ENCODE assay signal across 1 cellular context in genomic region chr17:48241770-48242497, GRCh38.
TF ChIP-seq lines count a peak whose summit lies in the region.

No MANE protein-coding gene starts in this region.

TF ChIP-seq in GM23338, 12 proteins besides CTCF, POLR2A, EP300 and RAD21 (continued from another document):
- TF ChIP-seq, protein P1, sequence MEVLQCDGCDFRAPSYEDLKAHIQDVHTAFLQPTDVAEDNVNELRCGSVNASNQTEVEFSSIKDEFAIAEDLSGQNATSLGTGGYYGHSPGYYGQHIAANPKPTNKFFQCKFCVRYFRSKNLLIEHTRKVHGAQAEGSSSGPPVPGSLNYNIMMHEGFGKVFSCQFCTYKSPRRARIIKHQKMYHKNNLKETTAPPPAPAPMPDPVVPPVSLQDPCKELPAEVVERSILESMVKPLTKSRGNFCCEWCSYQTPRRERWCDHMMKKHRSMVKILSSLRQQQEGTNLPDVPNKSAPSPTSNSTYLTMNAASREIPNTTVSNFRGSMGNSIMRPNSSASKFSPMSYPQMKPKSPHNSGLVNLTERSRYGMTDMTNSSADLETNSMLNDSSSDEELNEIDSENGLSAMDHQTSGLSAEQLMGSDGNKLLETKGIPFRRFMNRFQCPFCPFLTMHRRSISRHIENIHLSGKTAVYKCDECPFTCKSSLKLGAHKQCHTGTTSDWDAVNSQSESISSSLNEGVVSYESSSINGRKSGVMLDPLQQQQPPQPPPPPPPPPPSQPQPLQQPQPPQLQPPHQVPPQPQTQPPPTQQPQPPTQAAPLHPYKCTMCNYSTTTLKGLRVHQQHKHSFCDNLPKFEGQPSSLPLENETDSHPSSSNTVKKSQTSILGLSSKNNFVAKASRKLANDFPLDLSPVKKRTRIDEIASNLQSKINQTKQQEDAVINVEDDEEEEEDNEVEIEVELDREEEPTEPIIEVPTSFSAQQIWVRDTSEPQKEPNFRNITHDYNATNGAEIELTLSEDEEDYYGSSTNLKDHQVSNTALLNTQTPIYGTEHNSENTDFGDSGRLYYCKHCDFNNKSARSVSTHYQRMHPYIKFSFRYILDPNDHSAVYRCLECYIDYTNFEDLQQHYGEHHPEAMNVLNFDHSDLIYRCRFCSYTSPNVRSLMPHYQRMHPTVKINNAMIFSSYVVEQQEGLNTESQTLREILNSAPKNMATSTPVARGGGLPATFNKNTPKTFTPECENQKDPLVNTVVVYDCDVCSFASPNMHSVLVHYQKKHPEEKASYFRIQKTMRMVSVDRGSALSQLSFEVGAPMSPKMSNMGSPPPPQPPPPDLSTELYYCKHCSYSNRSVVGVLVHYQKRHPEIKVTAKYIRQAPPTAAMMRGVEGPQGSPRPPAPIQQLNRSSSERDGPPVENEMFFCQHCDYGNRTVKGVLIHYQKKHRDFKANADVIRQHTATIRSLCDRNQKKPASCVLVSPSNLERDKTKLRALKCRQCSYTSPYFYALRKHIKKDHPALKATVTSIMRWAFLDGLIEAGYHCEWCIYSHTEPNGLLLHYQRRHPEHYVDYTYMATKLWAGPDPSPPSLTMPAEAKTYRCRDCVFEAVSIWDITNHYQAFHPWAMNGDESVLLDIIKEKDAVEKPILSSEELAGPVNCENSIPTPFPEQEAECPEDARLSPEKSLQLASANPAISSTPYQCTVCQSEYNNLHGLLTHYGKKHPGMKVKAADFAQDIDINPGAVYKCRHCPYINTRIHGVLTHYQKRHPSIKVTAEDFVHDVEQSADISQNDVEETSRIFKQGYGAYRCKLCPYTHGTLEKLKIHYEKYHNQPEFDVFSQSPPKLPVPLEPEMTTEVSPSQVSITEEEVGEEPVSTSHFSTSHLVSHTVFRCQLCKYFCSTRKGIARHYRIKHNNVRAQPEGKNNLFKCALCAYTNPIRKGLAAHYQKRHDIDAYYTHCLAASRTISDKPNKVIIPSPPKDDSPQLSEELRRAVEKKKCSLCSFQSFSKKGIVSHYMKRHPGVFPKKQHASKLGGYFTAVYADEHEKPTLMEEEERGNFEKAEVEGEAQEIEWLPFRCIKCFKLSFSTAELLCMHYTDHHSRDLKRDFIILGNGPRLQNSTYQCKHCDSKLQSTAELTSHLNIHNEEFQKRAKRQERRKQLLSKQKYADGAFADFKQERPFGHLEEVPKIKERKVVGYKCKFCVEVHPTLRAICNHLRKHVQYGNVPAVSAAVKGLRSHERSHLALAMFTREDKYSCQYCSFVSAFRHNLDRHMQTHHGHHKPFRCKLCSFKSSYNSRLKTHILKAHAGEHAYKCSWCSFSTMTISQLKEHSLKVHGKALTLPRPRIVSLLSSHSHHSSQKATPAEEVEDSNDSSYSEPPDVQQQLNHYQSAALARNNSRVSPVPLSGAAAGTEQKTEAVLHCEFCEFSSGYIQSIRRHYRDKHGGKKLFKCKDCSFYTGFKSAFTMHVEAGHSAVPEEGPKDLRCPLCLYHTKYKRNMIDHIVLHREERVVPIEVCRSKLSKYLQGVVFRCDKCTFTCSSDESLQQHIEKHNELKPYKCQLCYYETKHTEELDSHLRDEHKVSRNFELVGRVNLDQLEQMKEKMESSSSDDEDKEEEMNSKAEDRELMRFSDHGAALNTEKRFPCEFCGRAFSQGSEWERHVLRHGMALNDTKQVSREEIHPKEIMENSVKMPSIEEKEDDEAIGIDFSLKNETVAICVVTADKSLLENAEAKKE (CRISPR knock-in tag; IDR thresholded peaks at IDR 0.05): no peak
- TF ChIP-seq JUNB (IDR thresholded peaks at IDR 0.05; ENCODE audit: unreplicated experiment) (no peak), EZH2phosphoT487 (IDR thresholded peaks at IDR 0.05; ENCODE audit: unreplicated experiment) (no peak), POLR2AphosphoS5 (IDR thresholded peaks at IDR 0.05; ENCODE audit: low read depth) (no peak), ZNF114 (CRISPR knock-in tag; IDR thresholded peaks at IDR 0.05) (no peak), CREB1 (CRISPR knock-in tag; IDR thresholded peaks at IDR 0.05; ENCODE audit: low read depth) (no peak), STAT1 (IDR thresholded peaks at IDR 0.05; ENCODE audit: unreplicated experiment) (no peak), NANOG (IDR thresholded peaks at IDR 0.05; ENCODE audit: borderline replicate concordance) (no peak), EZH2 (IDR thresholded peaks at IDR 0.05; ENCODE audit: low read depth, unreplicated experiment) (no peak)
- TF ChIP-seq, protein P2, sequence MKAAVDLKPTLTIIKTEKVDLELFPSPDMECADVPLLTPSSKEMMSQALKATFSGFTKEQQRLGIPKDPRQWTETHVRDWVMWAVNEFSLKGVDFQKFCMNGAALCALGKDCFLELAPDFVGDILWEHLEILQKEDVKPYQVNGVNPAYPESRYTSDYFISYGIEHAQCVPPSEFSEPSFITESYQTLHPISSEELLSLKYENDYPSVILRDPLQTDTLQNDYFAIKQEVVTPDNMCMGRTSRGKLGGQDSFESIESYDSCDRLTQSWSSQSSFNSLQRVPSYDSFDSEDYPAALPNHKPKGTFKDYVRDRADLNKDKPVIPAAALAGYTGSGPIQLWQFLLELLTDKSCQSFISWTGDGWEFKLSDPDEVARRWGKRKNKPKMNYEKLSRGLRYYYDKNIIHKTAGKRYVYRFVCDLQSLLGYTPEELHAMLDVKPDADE (IDR thresholded peaks at IDR 0.05): no peak
